ENCODE assay signal across 9 cellular contexts in genomic region chr17:2724783-2725164, GRCh38. TPM values are rescaled to one million over a fixed set of nuclear protein-coding genes. Genes with fewer than 3 reads are reported as not detected.
DNase-seq lines count a peak whose midpoint lies in the region; ATAC-seq, FAIRE-seq and TF ChIP-seq lines count a peak whose summit lies in the region.
"Had no signal": no experiment of that assay in that cellular context is flagged by ENCODE, and none has a peak within 500 bp of the region (broad histone marks: within the 10 kb centered on the region; RNA-seq: fewer than 3 reads in every experiment).

No MANE protein-coding gene starts in this region.

- no peak for FAIRE-seq in urothelium cell line (lab: Jason Lieb, UNC)

- H3K4me3 Mint-ChIP-seq in activated CD4-positive, alpha-beta memory T cell treated with anti-CD3 and anti-CD28 coated beads for 36 hours: no peak overlapping the region

- no peak for TF ChIP-seq EP300 in ovary (IDR thresholded peaks at IDR 0.05)

- DNase-seq in GM13976 (ENCODE audit: low spot score) (peak; percentile 66), fibroblast of mammary gland (ENCODE audit: low read depth) (peak; percentile 37), ovary (peak in 1 of 5 donors; percentile 29), cerebellar cortex (ENCODE audit: low spot score) (no peak), urothelium cell line (ENCODE audit: low spot score) (no peak), A172 (ENCODE audit: low spot score) (no peak)
- DNase-seq in activated CD4-positive, alpha-beta memory T cell treated with anti-CD3 and anti-CD28 coated beads for 36 hours: peak; percentile 54

- 1 to 3% (median 2%) methylated on average over 24 to 40 of the region's 40 CpGs for WGBS in ovary, 3 donors

- CTCF ChIA-PET in activated CD4-positive, alpha-beta memory T cell treated with anti-CD3 and anti-CD28 coated beads for 36 hours (lab: Charles Lee): interaction anchor here (0.8 to 2.4 kb wide), 5 partner anchors 10 to 288 kb away, joined by 3 to 7 read pairs (median 3); no protein-coding TSS in a partner anchor

- no peaks in the 10 kb centered on the region for H3K36me3 ChIP-seq in ovary

- H3K27me3 ChIP-seq in ovary: no peaks in the 10 kb centered on the region

- no peak for ATAC-seq in GM19452 (IDR thresholded peaks at IDR 0.05; ENCODE audit: unreplicated experiment)

- POLR2A ChIA-PET in activated CD4-positive, alpha-beta memory T cell treated with anti-CD3 and anti-CD28 coated beads for 36 hours (lab: Charles Lee): interaction anchor here (1.3 kb wide), 1 partner anchor 14 kb away, joined by 4 read pairs; no protein-coding TSS in a partner anchor

- no peak overlapping the region for H3K27ac Mint-ChIP-seq in activated CD4-positive, alpha-beta memory T cell treated with anti-CD3 and anti-CD28 coated beads for 36 hours

- no peak for TF ChIP-seq POLR2A in ovary (IDR thresholded peaks at IDR 0.05)

- H3K4me1 Mint-ChIP-seq in activated CD4-positive, alpha-beta memory T cell treated with anti-CD3 and anti-CD28 coated beads for 36 hours (ENCODE audit: low read depth): peaks cover 8% of the 10 kb centered on the region

- no peaks in the 10 kb centered on the region for H3K36me3 Mint-ChIP-seq in activated CD4-positive, alpha-beta memory T cell treated with anti-CD3 and anti-CD28 coated beads for 36 hours

- in situ Hi-C loops in GM13976 (cut with MboI; ENCODE audit: low sequenced_read_pairs, unreplicated experiment): no loop called here

- H3K27me3 Mint-ChIP-seq in activated CD4-positive, alpha-beta memory T cell treated with anti-CD3 and anti-CD28 coated beads for 36 hours: peaks cover 11% of the 10 kb centered on the region

- H3K9me3 Mint-ChIP-seq in activated CD4-positive, alpha-beta memory T cell treated with anti-CD3 and anti-CD28 coated beads for 36 hours: no peaks in the 10 kb centered on the region

- TF ChIP-seq CTCF in GM13976 (IDR thresholded peaks at IDR 0.05; ENCODE audit: borderline replicate concordance, control extremely low read depth, extremely low read depth, insufficient read depth, missing control alignments) (no peak), fibroblast of mammary gland (conservative IDR thresholded peaks at IDR 0.05; ENCODE audit: control insufficient read depth, insufficient read depth, low read depth, low read length) (no peak), ovary (IDR thresholded peaks at IDR 0.05) (peak in 1 of 3 donors; percentile 13)

- peaks cover 1% of the 10 kb centered on the region for H3K4me1 ChIP-seq in ovary (ENCODE audit: insufficient read depth)

- no peak overlapping the region for H3K27ac ChIP-seq in ovary
- H3K27ac ChIP-seq: epithelial cell of prostate had no signal

- H3K4me3 ChIP-seq in fibroblast of mammary gland (ENCODE audit: control insufficient read depth, low read depth, low read length): no peak overlapping the region
- H3K4me3 ChIP-seq in ovary: peak overlapping the region; percentile 3

- intact Hi-C loops in activated CD4-positive, alpha-beta memory T cell treated with anti-CD3 and anti-CD28 coated beads for 36 hours (cut with micrococcal nuclease): no loop called here
- intact Hi-C loops in ovary (cut with DNase I): no loop called here

- no peaks in the 10 kb centered on the region for H3K9me3 ChIP-seq in ovary

RNA-seq across cellular contexts. Expression of gene CLUH, which starts 13.2 kb away (rescaled TPM):
- total RNA-seq in activated CD4-positive, alpha-beta memory T cell treated with anti-CD3 and anti-CD28 coated beads for 36 hours: 10 to 100 TPM; 78.4 to 80.4 TPM
- total RNA-seq in ovary: 10 to 100 TPM; 19.6 to 57.9 (median 46.6) TPM
- 10 to 100 TPM; 11.5 to 19.6 TPM for polyA plus RNA-seq in ovary
- 52.2 and 55.9 TPM in 2 replicates for total RNA-seq in A172 (2014; rRNA removed; shearing (Covaris generic))

RNA-seq across cellular contexts. Expression of gene CCDC92B, which starts 24.7 kb away (rescaled TPM):
- under 1 TPM in 1 of 2 experiments, not detected in 1; 0.10 TPM for total RNA-seq in activated CD4-positive, alpha-beta memory T cell treated with anti-CD3 and anti-CD28 coated beads for 36 hours
- 1 to 10 TPM in 1 of 7 donors, under 1 TPM in 6; 0.08 to 1.1 (median 0.24) TPM for total RNA-seq in ovary
- under 1 TPM; 0.07 TPM for polyA plus RNA-seq in ovary
- not detected in 2 replicates for total RNA-seq in A172 (2014; rRNA removed; shearing (Covaris generic))

Comparison
In these comparisons a context has a peak if more than half of its experiments do, and no peak if none do; other contexts are left out.
1. DNase-seq: peak in GM13976 (single experiment), activated CD4-positive, alpha-beta memory T cell treated with anti-CD3 and anti-CD28 coated beads for 36 hours (single experiment) and fibroblast of mammary gland (single experiment); none in cerebellar cortex (single experiment), urothelium cell line (single experiment) and A172 (single experiment).